1 cellular context compared by ENCODE assay signal in genomic region chr11:124719534-124719933, GRCh38.
TF ChIP-seq lines count a peak whose summit lies in the region.

No MANE protein-coding gene starts in this region.

TF ChIP-seq in WTC11, 78 proteins besides CTCF, POLR2A, EP300 and RAD21 (continued from another document):
- no peak for TF ChIP-seq ARID4B (CRISPR knock-in tag; IDR thresholded peaks at IDR 0.05; ENCODE audit: borderline replicate concordance)
- no peak for TF ChIP-seq USF2 (CRISPR knock-in tag; IDR thresholded peaks at IDR 0.05)
